18 cellular contexts compared by ENCODE assay signal in genomic region chr3:129166579-129167332, GRCh38.
"Had no signal": no experiment of that assay in that cellular context is flagged by ENCODE, and none has a peak within 500 bp of the region (broad histone marks: within the 10 kb centered on the region; RNA-seq: fewer than 3 reads in every experiment).

No MANE protein-coding gene starts in this region.

- H3K4me2 ChIP-seq: hepatocyte had no signal

- FAIRE-seq: endometrium, kidney, urothelium cell line had no signal

- H3K4me3 Mint-ChIP-seq: activated naive CD4-positive, alpha-beta T cell treated with anti-CD3 and anti-CD28 coated beads, Interleukin-2, amount 50 U/mL, for 24 hours; stimulated activated memory B cell treated with anti-CD40 and anti-IgM and Interleukin-4, amounts not matched to agents 10 μg/mL and 1 μg/mL and 100 μg/mL, for 72 hours had no signal

- H3K27me3 Mint-ChIP-seq: activated naive CD4-positive, alpha-beta T cell treated with anti-CD3 and anti-CD28 coated beads, Interleukin-2, amount 50 U/mL, for 24 hours; stimulated activated memory B cell treated with anti-CD40 and anti-IgM and Interleukin-4, amounts not matched to agents 10 μg/mL and 1 μg/mL and 100 μg/mL, for 72 hours had no signal

- H3K27ac Mint-ChIP-seq: activated T-helper 2 cell treated with anti-CD3 and anti-CD28 coated beads, Interferon-gamma antibody, Interleukin-2, Interleukin-4, amounts not matched to agents 10 μg/mL and 5 μg/mL and 100 μg/mL, durations not matched to agents 14 hours and 24 hours and 36 hours; stimulated activated memory B cell treated with anti-CD40 and anti-IgM and Interleukin-4, amounts not matched to agents 10 μg/mL and 1 μg/mL and 100 μg/mL, for 72 hours had no signal

- DNase-seq: activated T-cell treated with anti-CD3 and anti-CD28 coated beads for 4 hours; amniotic stem cell; kidney; left lung; mammary epithelial cell; posterior cingulate gyrus; stimulated activated CD4-positive, alpha-beta T cell treated with anti-CD3 and anti-CD28 coated beads, Interleukin-2, amount 100 ng/mL, for 48 hours; T-helper 1 cell; tibial artery had no signal

- H3K9me3 Mint-ChIP-seq: activated naive CD4-positive, alpha-beta T cell treated with anti-CD3 and anti-CD28 coated beads, Interleukin-2, amount 50 U/mL, for 24 hours; activated T-helper 2 cell treated with anti-CD3 and anti-CD28 coated beads, Interferon-gamma antibody, Interleukin-2, Interleukin-4, amounts not matched to agents 10 μg/mL and 5 μg/mL and 100 μg/mL, durations not matched to agents 14 hours and 24 hours and 36 hours; stimulated activated memory B cell treated with anti-CD40 and anti-IgM and Interleukin-4, amounts not matched to agents 10 μg/mL and 1 μg/mL and 100 μg/mL, for 72 hours had no signal

- H3K9me3 ChIP-seq: left lung, right atrium auricular region, tibial artery had no signal

- H2AFZ ChIP-seq: hepatocyte had no signal

- ATAC-seq: esophagus mucosa; left lung; stimulated activated memory B cell treated with anti-CD40 and anti-IgM and Interleukin-4, amounts not matched to agents 10 μg/mL and 1 μg/mL and 100 μg/mL, for 72 hours had no signal

- H3K27me3 ChIP-seq: hepatocyte, left lung, right atrium auricular region, tibial artery had no signal

- H3K4me3 ChIP-seq: hepatocyte, left lung, right atrium auricular region, tibial artery had no signal

- H3K27ac ChIP-seq: hepatocyte, left lung, right atrium auricular region, tibial artery, VCaP had no signal
